In genomic region chr17:71502443-71502842, GRCh38 we compare ENCODE assay signal across 1 cellular context.
TF ChIP-seq lines count a peak whose summit lies in the region.

No MANE protein-coding gene starts in this region.

TF ChIP-seq in IMR-90, 13 proteins besides CTCF, POLR2A, EP300 and RAD21 (continued from another document):
- TF ChIP-seq SMC3 (IDR thresholded peaks at IDR 0.05; ENCODE audit: low read depth, low read length) = no peak
- TF ChIP-seq USF2 (IDR thresholded peaks at IDR 0.05; ENCODE audit: low read depth, low read length) = no peak
